8 cellular contexts compared by ENCODE assay signal in genomic region chr1:201714542-201715276, GRCh38.
DNase-seq lines count a peak whose midpoint lies in the region; ATAC-seq and TF ChIP-seq lines count a peak whose summit lies in the region.

No MANE protein-coding gene starts in this region.

- RAD21 ChIA-PET in HCT116 (lab: Charles Lee; ENCODE audit: low non-redundant PET in 1 of 2, low total read pairs in 2 of 2, uncharacterized antibody in 2 of 2, unreplicated experiment in 2 of 2), result interaction anchor here (0.8 to 2.6 kb wide), 2 partner anchors 25 to 78 kb away, joined by 4 to 10 read pairs (median 4); no protein-coding TSS in a partner anchor

- H2AFZ ChIP-seq in HCT116 (ENCODE audit: low read depth, low read length, poor library complexity, severe bottlenecking), result no peak overlapping the region

- no peaks in the 10 kb centered on the region for H3K79me2 ChIP-seq in HCT116 (ENCODE audit: insufficient read depth, low read length)

- POLR2A ChIA-PET in HCT116 (lab: Charles Lee), result interaction anchor here (0.8 to 2.6 kb wide), 9 partner anchors 9 to 268 kb away, joined by 3 to 11 read pairs (median 3); no protein-coding TSS in a partner anchor

- H3K36me3 ChIP-seq in HCT116 (ENCODE audit: control insufficient read depth in 1 of 2, insufficient read depth in 2 of 2, low read length in 2 of 2), result no peaks in the 10 kb centered on the region

- in situ Hi-C loops in GM13976 (cut with MboI; ENCODE audit: low sequenced_read_pairs, unreplicated experiment), result loop anchor here (10.0 kb wide), 1 partner anchor 70 kb away; no protein-coding TSS in a partner anchor

- H3K27me3 ChIP-seq in HCT116 (ENCODE audit: insufficient read depth, low read length), result no peaks in the 10 kb centered on the region

- H3K4me3 ChIP-seq in HCT116 (replicated peaks in 1 of 2; ENCODE audit: low read depth in 1 of 2, low read length in 2 of 2) (peak overlapping the region; percentile 34 to 51), foreskin fibroblast (ENCODE audit: low read depth in 1 of 2, low read length in 2 of 2) (no peak overlapping the region)

- H4K20me1 ChIP-seq in HCT116 (ENCODE audit: insufficient read depth), result no peaks in the 10 kb centered on the region

- TSS peak; percentile 91 for BruUV-seq in HCT116 (replicated peaks; lab: Mats Ljungman, UMichigan)

- no peaks in the 10 kb centered on the region for H3K9me3 ChIP-seq in HCT116 (ENCODE audit: control insufficient read depth in 1 of 2, insufficient read depth in 1 of 2, low read depth in 1 of 2, low read length in 2 of 2)

- peak overlapping the region; percentile 93 for H3K4me2 ChIP-seq in HCT116 (ENCODE audit: low read length)

- peak overlapping the region; percentile 66 for H3K9ac ChIP-seq in HCT116 (ENCODE audit: low read length)

- TF ChIP-seq POLR2A in HCT116 (IDR thresholded peaks at IDR 0.05; ENCODE audit: borderline replicate concordance, extremely low read depth, insufficient read depth, insufficient read length), result no peak

- CTCF ChIA-PET in HCT116 (lab: Charles Lee), result interaction anchor here (0.7 to 14.5 kb wide), 5 partner anchors 10 to 155 kb away, joined by 3 to 297 read pairs (median 4); no protein-coding TSS in a partner anchor

- no peaks in the 10 kb centered on the region for H3K9me2 ChIP-seq in HCT116 (ENCODE audit: insufficient read depth)

- DNase-seq in HCT116 (ENCODE audit: low read depth, low spot score) (peak; percentile 97), SW 1271 (lab: John Stamatoyannopoulos, UW) (peak; percentile 94 to 95), foreskin fibroblast (peak; percentile 99), pulmonary artery endothelial cell (ENCODE audit: low read depth, low spot score) (peak; percentile 78), GM13976 (ENCODE audit: low spot score) (no peak), NCI-H146 (lab: John Stamatoyannopoulos, UW) (no peak)
- DNase-seq in central memory CD4-positive, alpha-beta T cell, result no peak

- ATAC-seq in HCT116 (peak; percentile 87), HG02852 (IDR thresholded peaks at IDR 0.05; ENCODE audit: unreplicated experiment) (no peak)

- peaks cover 41 to 60% of the 10 kb centered on the region in 2 experiments for H3K4me1 ChIP-seq in HCT116 (ENCODE audit: control insufficient read depth in 1 of 2, insufficient read depth in 2 of 2, low read length in 2 of 2)

- no peak for TF ChIP-seq RAD21 in HCT116 (IDR thresholded peaks at IDR 0.05; ENCODE audit: low read depth)

- peak overlapping the region; percentile 98 for H3K27ac ChIP-seq in HCT116 (ENCODE audit: low read depth, low read length)

- intact Hi-C loops in HCT116 (cut with micrococcal nuclease), result loop anchor here (5.0 to 10.0 kb wide), 2 partner anchors 260 to 393 kb away; no protein-coding TSS in a partner anchor

- TF ChIP-seq CTCF in HCT116 (IDR thresholded peaks at IDR 0.05 in 2 of 3, conservative IDR thresholded peaks at IDR 0.05 in 1 of 3; ENCODE audit: borderline replicate concordance in 1 of 3, insufficient read depth in 1 of 3, low read depth in 2 of 3, low read length in 2 of 3), result no peak
- no peak for TF ChIP-seq CTCF in foreskin fibroblast (IDR thresholded peaks at IDR 0.05; ENCODE audit: low read depth, low read length)
- no peak for TF ChIP-seq CTCF in GM13976 (IDR thresholded peaks at IDR 0.05; ENCODE audit: borderline replicate concordance, control extremely low read depth, extremely low read depth, insufficient read depth, missing control alignments)

TF ChIP-seq in HCT116, 20 proteins besides CTCF, POLR2A, EP300 and RAD21:
- TF ChIP-seq YY1 (IDR thresholded peaks at IDR 0.05; ENCODE audit: extremely low read depth, insufficient replicate concordance, low read depth, low read length) (peak; percentile 39), SRF (IDR thresholded peaks at IDR 0.05; ENCODE audit: low read depth) (no peak), ELF1 (IDR thresholded peaks at IDR 0.05; ENCODE audit: borderline replicate concordance, low read depth) (no peak), POLR2AphosphoS5 (IDR thresholded peaks at IDR 0.05; ENCODE audit: low read depth, low read length) (peak; percentile 74), CEBPB (IDR thresholded peaks at IDR 0.05; ENCODE audit: low read depth) (no peak), ATF3 (IDR thresholded peaks at IDR 0.05) (no peak)

Comparison
In these comparisons a context has a peak if more than half of its experiments do, and no peak if none do; other contexts are left out.
1. DNase-seq: peak in HCT116 (single experiment), SW 1271 (2 of 2), foreskin fibroblast (2 of 2) and pulmonary artery endothelial cell (single experiment); none in central memory CD4-positive, alpha-beta T cell (single experiment), GM13976 (single experiment) and NCI-H146 (single experiment).
2. H3K4me3 ChIP-seq: peak in HCT116 (2 of 2); none in foreskin fibroblast (0 of 2).